In genomic region chr1:81125672-81126071, GRCh38 we compare ENCODE assay signal across 19 cellular contexts.
"Had no signal": no experiment of that assay in that cellular context is flagged by ENCODE, and none has a peak within 500 bp of the region (broad histone marks: within the 10 kb centered on the region; RNA-seq: fewer than 3 reads in every experiment).

No MANE protein-coding gene starts in this region.

- H3K9me3 Mint-ChIP-seq: activated B cell treated with CpG ODN at 0.5 μM for 24 hours; activated CD4-positive, alpha-beta T cell treated with anti-CD3 and anti-CD28 coated beads, Interleukin-2, amount 10 ng/mL, durations not matched to agents 24 days and 14 days; stimulated activated memory B cell treated with anti-CD40 and anti-IgM and Interleukin-4, amounts not matched to agents 10 μg/mL and 1 μg/mL and 100 μg/mL, for 72 hours had no signal

- H3K27ac ChIP-seq: gastroesophageal sphincter, tibial artery, vagina had no signal

- H3K4me3 ChIP-seq: gastroesophageal sphincter, tibial artery, vagina had no signal

- H3K36me3 ChIP-seq: gastroesophageal sphincter, tibial artery, vagina had no signal

- DNase-seq: activated B cell treated with CpG ODN at 0.5 μM for 24 hours; activated CD4-positive, alpha-beta T cell treated with anti-CD3 and anti-CD28 coated beads, Interleukin-2, amount 10 ng/mL, durations not matched to agents 24 days and 14 days; activated CD8-positive, alpha-beta memory T cell treated with anti-CD3 and anti-CD28 coated beads, Interleukin-2, amount 50 U/mL, for 48 hours; activated gamma-delta T cell treated with Interleukin-2 at 50 U/mL for 16 hours; activated naive CD8-positive, alpha-beta T cell treated with anti-CD3 and anti-CD28 coated beads for 36 hours; effector CD8-positive, alpha-beta T cell; left colon; mammary epithelial cell; naive thymus-derived CD8-positive, alpha-beta T cell; nucleus accumbens; posterior cingulate gyrus; retina; T-helper 17 cell; tibial artery had no signal

- H3K9me3 ChIP-seq: gastroesophageal sphincter, tibial artery, vagina had no signal

- H3K36me3 Mint-ChIP-seq: activated naive CD8-positive, alpha-beta T cell treated with anti-CD3 and anti-CD28 coated beads for 36 hours; brain; naive thymus-derived CD8-positive, alpha-beta T cell; stimulated activated memory B cell treated with anti-CD40 and anti-IgM and Interleukin-4, amounts not matched to agents 10 μg/mL and 1 μg/mL and 100 μg/mL, for 72 hours had no signal

- H3K4me1 Mint-ChIP-seq: activated B cell treated with CpG ODN at 0.5 μM for 24 hours; activated CD4-positive, alpha-beta T cell treated with anti-CD3 and anti-CD28 coated beads, Interleukin-2, amount 10 ng/mL, durations not matched to agents 24 days and 14 days; activated naive CD8-positive, alpha-beta T cell treated with anti-CD3 and anti-CD28 coated beads for 36 hours; central memory CD8-positive, alpha-beta T cell; naive thymus-derived CD8-positive, alpha-beta T cell; stimulated activated memory B cell treated with anti-CD40 and anti-IgM and Interleukin-4, amounts not matched to agents 10 μg/mL and 1 μg/mL and 100 μg/mL, for 72 hours; T-helper 17 cell had no signal

- H3K4me3 Mint-ChIP-seq: activated B cell treated with CpG ODN at 0.5 μM for 24 hours; activated CD4-positive, alpha-beta T cell treated with anti-CD3 and anti-CD28 coated beads, Interleukin-2, amount 10 ng/mL, durations not matched to agents 24 days and 14 days; activated naive CD8-positive, alpha-beta T cell treated with anti-CD3 and anti-CD28 coated beads for 36 hours; brain; central memory CD8-positive, alpha-beta T cell; naive thymus-derived CD8-positive, alpha-beta T cell; stimulated activated memory B cell treated with anti-CD40 and anti-IgM and Interleukin-4, amounts not matched to agents 10 μg/mL and 1 μg/mL and 100 μg/mL, for 72 hours; T-helper 17 cell had no signal

- H3K27me3 Mint-ChIP-seq: activated B cell treated with CpG ODN at 0.5 μM for 24 hours; activated CD4-positive, alpha-beta T cell treated with anti-CD3 and anti-CD28 coated beads, Interleukin-2, amount 10 ng/mL, durations not matched to agents 24 days and 14 days; activated naive CD8-positive, alpha-beta T cell treated with anti-CD3 and anti-CD28 coated beads for 36 hours; brain; central memory CD8-positive, alpha-beta T cell; naive thymus-derived CD8-positive, alpha-beta T cell; stimulated activated memory B cell treated with anti-CD40 and anti-IgM and Interleukin-4, amounts not matched to agents 10 μg/mL and 1 μg/mL and 100 μg/mL, for 72 hours; T-helper 17 cell had no signal

- H3K4me1 ChIP-seq: gastroesophageal sphincter, vagina had no signal

- H3K27me3 ChIP-seq: gastroesophageal sphincter, tibial artery, vagina had no signal

- H3K27ac Mint-ChIP-seq: activated B cell treated with CpG ODN at 0.5 μM for 24 hours; activated CD4-positive, alpha-beta T cell treated with anti-CD3 and anti-CD28 coated beads, Interleukin-2, amount 10 ng/mL, durations not matched to agents 24 days and 14 days; activated naive CD8-positive, alpha-beta T cell treated with anti-CD3 and anti-CD28 coated beads for 36 hours; brain; naive thymus-derived CD8-positive, alpha-beta T cell; stimulated activated memory B cell treated with anti-CD40 and anti-IgM and Interleukin-4, amounts not matched to agents 10 μg/mL and 1 μg/mL and 100 μg/mL, for 72 hours; T-helper 17 cell had no signal
